In the genomic region with DNA sequence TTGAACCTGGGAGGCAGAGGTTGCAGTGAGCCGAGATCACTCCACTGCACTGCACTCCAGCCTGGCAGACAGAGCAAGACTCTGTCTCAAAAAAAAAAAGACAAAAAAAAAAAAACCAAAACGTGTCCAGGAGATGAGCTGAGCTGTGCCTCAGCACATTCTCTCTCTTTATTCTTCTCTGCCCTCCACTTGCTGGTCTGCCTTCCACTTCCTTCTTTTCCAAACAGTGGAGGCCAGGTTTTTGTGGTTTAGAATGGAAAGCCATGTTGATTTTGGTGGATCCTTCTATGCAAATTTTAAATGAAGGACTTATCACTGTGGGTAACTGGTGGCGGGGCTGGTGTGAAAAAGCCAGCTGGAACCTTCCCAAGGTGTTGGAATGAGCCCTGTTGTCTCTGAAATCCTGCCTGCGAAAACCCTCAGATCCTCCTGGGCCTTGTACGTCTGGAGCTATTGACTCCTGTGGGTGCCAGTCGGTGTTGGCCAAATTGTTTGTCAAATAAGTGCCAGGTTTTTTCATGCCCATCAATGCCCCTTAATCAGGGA, we compare ENCODE assay signal across 23 cellular contexts.
"Had no signal": no experiment of that assay in that cellular context is flagged by ENCODE, and none has a peak within 500 bp of the region (broad histone marks: within the 10 kb centered on the region; RNA-seq: fewer than 3 reads in every experiment).

No MANE protein-coding gene starts in this region.

- H3K27ac ChIP-seq: RWPE1, SJCRH30, WERI-Rb-1 had no signal

- DNase-seq: activated CD4-positive, alpha-beta memory T cell treated with anti-CD3 and anti-CD28 coated beads, Interleukin-2, amount 10 ng/mL, durations not matched to agents 7 days and 5 days; activated CD4-positive, alpha-beta T cell treated with anti-CD3 and anti-CD28 coated beads for 36 hours; activated CD4-positive, alpha-beta T cell treated with anti-CD3 and anti-CD28 coated beads, Interleukin-2, amount 50 U/mL, for 1 hour; activated gamma-delta T cell; activated naive CD4-positive, alpha-beta T cell treated with anti-CD3 and anti-CD28 coated beads for 36 hours; activated T-cell treated with anti-CD3 and anti-CD28 coated beads for 4 hours; activated T-cell treated with anti-CD3 and anti-CD28 coated beads, Interleukin-2, amount 50 U/mL, for 48 hours; amygdala; central memory CD4-positive, alpha-beta T cell; KG1; NCI-H1092 treated with DMSO at 0.1 percent for 48 hours; NCI-H1436; NCI-H1694 treated with DMSO at 0.1 percent for 48 hours; NCI-H510A treated with DMSO at 0.1 percent for 48 hours; NCI-H748 treated with DMSO at 0.1 percent for 48 hours; Right ventricle myocardium superior; SJCRH30; SK-N-SH; T-helper 1 cell; WERI-Rb-1 had no signal

- H3K4me1 ChIP-seq: SJCRH30 had no signal

- H3K4me3 ChIP-seq: SJCRH30 had no signal

- H3K27me3 ChIP-seq: SJCRH30 had no signal

- H3K9ac ChIP-seq: SK-N-SH had no signal

- H3K4me2 ChIP-seq: SK-N-SH had no signal

- H3K9me3 ChIP-seq: SJCRH30, SK-N-SH had no signal

- FAIRE-seq: bronchial epithelial cell had no signal

- ATAC-seq: activated CD4-positive, alpha-beta T cell treated with anti-CD3 and anti-CD28 coated beads for 36 hours; activated T-helper 17 cell treated with anti-CD3 and anti-CD28 coated beads, Interleukin-2, amount 50 U/mL, for 72 hours had no signal
